In the genomic region with DNA sequence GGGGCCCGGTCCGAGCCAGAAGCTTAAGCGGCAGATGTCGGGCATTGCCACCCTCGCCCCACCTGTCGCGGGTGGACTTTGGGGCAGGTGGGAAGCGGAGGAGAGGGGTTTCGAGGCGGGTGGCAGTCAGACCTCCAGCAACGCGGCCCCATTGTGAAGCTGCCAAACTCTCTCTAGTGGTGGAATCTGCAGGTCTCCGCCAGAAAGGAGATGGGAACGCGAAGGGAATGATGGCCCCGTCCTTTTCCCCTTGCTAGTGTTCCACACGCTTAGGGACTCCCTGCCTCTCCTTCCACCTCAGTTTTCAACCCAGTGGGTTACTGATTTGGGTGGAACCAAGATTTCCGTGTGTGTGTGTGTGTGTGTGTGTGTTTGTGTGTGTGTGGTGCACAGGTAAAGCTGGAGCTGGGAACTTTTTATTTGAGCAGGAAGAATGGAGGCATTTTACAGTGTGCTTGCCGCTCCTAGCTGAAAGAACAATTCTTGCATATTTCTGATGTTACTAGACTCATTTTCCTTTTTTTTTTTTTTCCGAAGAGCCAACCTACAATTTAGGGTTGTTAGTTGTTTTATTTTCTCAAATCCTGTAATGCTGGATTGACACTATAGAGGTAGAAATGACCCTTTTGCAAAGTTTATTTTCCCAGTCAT, we compare ENCODE assay signal across 8 cellular contexts. TPM values are rescaled to one million over a fixed set of nuclear protein-coding genes. Genes with fewer than 3 reads are reported as not detected.
A peak's percentile ranks its signal among the peaks of the same experiment; 100 is the strongest.
DNase-seq lines count a peak whose midpoint lies in the region; ATAC-seq, FAIRE-seq and TF ChIP-seq lines count a peak whose summit lies in the region.

No MANE protein-coding gene starts in this region.

- H3K27me3 Mint-ChIP-seq in MCF 10A (ENCODE audit: insufficient read depth, unreplicated experiment), result no peaks in the 10 kb centered on the region

- FAIRE-seq in keratinocyte (lab: Jason Lieb, UNC), result no peak

- peak overlapping the region; percentile 79 to 94 (median 93) for H3K4me3 ChIP-seq in keratinocyte (ENCODE audit: control insufficient read depth in 2 of 3, extremely low read depth in 1 of 3, insufficient read depth in 2 of 3, low read depth in 1 of 3, low read length in 3 of 3)

- no peaks in the 10 kb centered on the region for H3K27me3 ChIP-seq in keratinocyte (ENCODE audit: control insufficient read depth, extremely low read depth, insufficient read depth, low read length)

- dilution Hi-C loops in keratinocyte (cut with MboI; ENCODE audit: extremely low pct_ligation_motif_present, low sequenced_read_pairs), result no loop called here

- H3K4me2 ChIP-seq in keratinocyte (ENCODE audit: control insufficient read depth, extremely low read depth, insufficient read depth, low read depth, low read length), result peak overlapping the region; percentile 90

- BruUV-seq in MCF 10A (replicated peaks; lab: Mats Ljungman, UMichigan), result no TSS peak

- peaks cover 4% of the 10 kb centered on the region for H3K4me1 ChIP-seq in keratinocyte (ENCODE audit: control insufficient read depth, extremely low read depth, insufficient read depth, low read length)

- H3K9ac ChIP-seq in keratinocyte (ENCODE audit: control insufficient read depth, extremely low read depth, insufficient read depth, low read length), result peak overlapping the region; percentile 84

- peak overlapping the region; percentile 91 for H2AFZ ChIP-seq in keratinocyte (ENCODE audit: control insufficient read depth, low read length)

- peaks cover 50% of the 10 kb centered on the region for H3K79me2 ChIP-seq in keratinocyte (ENCODE audit: control insufficient read depth, insufficient read depth, low read length)

- H3K4me1 Mint-ChIP-seq in MCF 10A (ENCODE audit: insufficient read depth, unreplicated experiment), result peaks cover 31% of the 10 kb centered on the region
- H3K4me1 Mint-ChIP-seq in stimulated activated effector memory CD8-positive, alpha-beta T cell treated with anti-CD3 and anti-CD28 coated beads, Interleukin-12 subunit alpha, Interleukin-12 subunit beta, amount 100 ng/mL, for 72 hours, result peaks cover 35% of the 10 kb centered on the region

- H3K36me3 ChIP-seq in keratinocyte (ENCODE audit: control insufficient read depth in 2 of 2, extremely low read depth in 1 of 2, insufficient read depth in 2 of 2, low read length in 2 of 2), result no peaks in the 10 kb centered on the region

- DNase-seq in ELR (ENCODE audit: low read depth), result peak; percentile 61
- DNase-seq in NCI-H748 treated with DMSO at 0.1 percent for 48 hours (lab: John Stamatoyannopoulos, UW), result peak; percentile 41
- DNase-seq in MCF 10A (ENCODE audit: unreplicated experiment), result peak; percentile 58
- no peak for DNase-seq in keratinocyte (ENCODE audit: low read depth, low spot score)
- no peak for DNase-seq in stimulated activated effector memory CD8-positive, alpha-beta T cell treated with anti-CD3 and anti-CD28 coated beads, Interleukin-12 subunit alpha, Interleukin-12 subunit beta, amount 100 ng/mL, for 72 hours (ENCODE audit: low spot score in 2 of 2)
- no peak for DNase-seq in GM19238 (ENCODE audit: insufficient read length, low spot score)

- H3K9me1 ChIP-seq in keratinocyte (ENCODE audit: control insufficient read depth, extremely low read depth, insufficient read depth, low read length), result no peaks in the 10 kb centered on the region

- peak overlapping the region; percentile 86 for H3K27ac ChIP-seq in 22Rv1
- H3K27ac ChIP-seq in keratinocyte (ENCODE audit: control insufficient read depth, insufficient read depth, low read length), result peak overlapping the region; percentile 77

- peak overlapping the region; percentile 9 for H3K27ac Mint-ChIP-seq in MCF 10A (ENCODE audit: low read depth, unreplicated experiment)
- peak overlapping the region; percentile 86 for H3K27ac Mint-ChIP-seq in stimulated activated effector memory CD8-positive, alpha-beta T cell treated with anti-CD3 and anti-CD28 coated beads, Interleukin-12 subunit alpha, Interleukin-12 subunit beta, amount 100 ng/mL, for 72 hours

- no peak for ATAC-seq in stimulated activated effector memory CD8-positive, alpha-beta T cell treated with anti-CD3 and anti-CD28 coated beads, Interleukin-12 subunit alpha, Interleukin-12 subunit beta, amount 100 ng/mL, for 72 hours
- no peak for ATAC-seq in HG03460 (IDR thresholded peaks at IDR 0.05; ENCODE audit: unreplicated experiment)

- POLR2A ChIA-PET in MCF 10A (lab: Yijun Ruan, JAX), result interaction anchor here (0.6 to 5.9 kb wide), 20 partner anchors 12 to 1885 kb away, joined by 3 to 43 read pairs (median 4); a partner anchor contains a TSS

- no peaks in the 10 kb centered on the region for H3K9me3 ChIP-seq in keratinocyte (ENCODE audit: control insufficient read depth, low read depth, low read length)

- intact Hi-C loops in MCF 10A (cut with micrococcal nuclease), result no loop called here

- CTCF ChIA-PET in MCF 10A (lab: Yijun Ruan, JAX), result interaction anchor here (0.6 to 1.8 kb wide), 12 partner anchors 13 to 325 kb away, joined by 3 to 7 read pairs (median 4); no protein-coding TSS in a partner anchor

- H4K20me1 ChIP-seq in keratinocyte (ENCODE audit: control insufficient read depth, extremely low read depth, insufficient read depth, low read length), result no peaks in the 10 kb centered on the region

- H3K36me3 Mint-ChIP-seq in MCF 10A (ENCODE audit: insufficient read depth, unreplicated experiment), result no peaks in the 10 kb centered on the region
- H3K36me3 Mint-ChIP-seq in stimulated activated effector memory CD8-positive, alpha-beta T cell treated with anti-CD3 and anti-CD28 coated beads, Interleukin-12 subunit alpha, Interleukin-12 subunit beta, amount 100 ng/mL, for 72 hours, result peaks cover 7% of the 10 kb centered on the region

- H3K9me3 Mint-ChIP-seq in MCF 10A (ENCODE audit: unreplicated experiment), result no peaks in the 10 kb centered on the region
- H3K9me3 Mint-ChIP-seq in stimulated activated effector memory CD8-positive, alpha-beta T cell treated with anti-CD3 and anti-CD28 coated beads, Interleukin-12 subunit alpha, Interleukin-12 subunit beta, amount 100 ng/mL, for 72 hours, result no peaks in the 10 kb centered on the region

- H3K4me3 Mint-ChIP-seq in MCF 10A (ENCODE audit: unreplicated experiment), result peak overlapping the region; percentile 88
- H3K4me3 Mint-ChIP-seq in stimulated activated effector memory CD8-positive, alpha-beta T cell treated with anti-CD3 and anti-CD28 coated beads, Interleukin-12 subunit alpha, Interleukin-12 subunit beta, amount 100 ng/mL, for 72 hours, result peak overlapping the region; percentile 86

- no peak for TF ChIP-seq CTCF in 22Rv1 (IDR thresholded peaks at IDR 0.05)
- TF ChIP-seq CTCF in MCF 10A (IDR thresholded peaks at IDR 0.05; ENCODE audit: unreplicated experiment), result no peak
- TF ChIP-seq CTCF in keratinocyte (optimal IDR thresholded peaks at IDR 0.05 in 1 of 3, IDR thresholded peaks at IDR 0.05 in 1 of 3, conservative IDR thresholded peaks at IDR 0.05 in 1 of 3; ENCODE audit: extremely low read depth in 1 of 3, insufficient read depth in 2 of 3, low read length in 3 of 3), result no peak

RNA-seq across cellular contexts. Expression of a gene that starts 1.3 kb away (rescaled TPM):
- total RNA-seq in MCF 10A (2022), result 6.6 and 8.9 TPM in 2 replicates
- polyA plus RNA-seq in keratinocyte, result 7.4 to 9.5 TPM (median 9.2 TPM) in 3 replicates
- polyA plus RNA-seq in keratinocyte (2011; ENCODE audit: low read depth), result 1.9 TPM
- 5.5 and 8.2 TPM in 2 replicates for polyA plus RNA-seq in keratinocyte (2011; cell fraction: cytosol; rRNA removed)
- 7.8 and 8.3 TPM in 2 replicates for polyA plus RNA-seq in keratinocyte (2011; cell fraction: nucleus; rRNA removed)
- polyA plus RNA-seq in keratinocyte (2012; ENCODE audit: low replicate concordance), result 6.0 and 7.8 TPM in 2 replicates
- polyA minus RNA-seq in keratinocyte, result 7.8 to 10.4 TPM (median 8.3 TPM) in 3 replicates
- 6.9 TPM for polyA minus RNA-seq in keratinocyte (2011; cell fraction: cytosol; rRNA and poly(A)+ RNA removed)
- 3.2 and 7.7 TPM in 2 replicates for polyA minus RNA-seq in keratinocyte (2011; cell fraction: nucleus; rRNA and poly(A)+ RNA removed)

Comparison
In these comparisons a context has a peak if more than half of its experiments do, and no peak if none do; other contexts are left out.
1. DNase-seq: peak in ELR (single experiment), NCI-H748 treated with DMSO at 0.1 percent for 48 hours (single experiment) and MCF 10A (single experiment); none in keratinocyte (single experiment), stimulated activated effector memory CD8-positive, alpha-beta T cell treated with anti-CD3 and anti-CD28 coated beads, Interleukin-12 subunit alpha, Interleukin-12 subunit beta, amount 100 ng/mL, for 72 hours (0 of 2) and GM19238 (single experiment).